ENCODE assay signal across 20 cellular contexts in genomic region chr2:120854766-120855530, GRCh38.
A peak's percentile ranks its signal among the peaks of the same experiment; 100 is the strongest.
DNase-seq lines count a peak whose midpoint lies in the region; ATAC-seq, FAIRE-seq and TF ChIP-seq lines count a peak whose summit lies in the region.
"Had no signal": no experiment of that assay in that cellular context is flagged by ENCODE, and none has a peak within 500 bp of the region (broad histone marks: within the 10 kb centered on the region; RNA-seq: fewer than 3 reads in every experiment).

No MANE protein-coding gene starts in this region.

- H4K20me1 ChIP-seq in BLaER1 = no peaks in the 10 kb centered on the region

- H3K27me3 Mint-ChIP-seq in brain = no peaks in the 10 kb centered on the region
- H3K27me3 Mint-ChIP-seq in activated T-cell treated with anti-CD3 and anti-CD28 coated beads, Interleukin-2, amount 50 U/mL, for 24 hours = no peaks in the 10 kb centered on the region

- no peaks in the 10 kb centered on the region for H3K27me3 ChIP-seq in BLaER1
- no peaks in the 10 kb centered on the region for H3K27me3 ChIP-seq in lower lobe of right lung (ENCODE audit: low read depth)

- no peaks in the 10 kb centered on the region for H3K9me3 ChIP-seq in BLaER1
- no peaks in the 10 kb centered on the region for H3K9me3 ChIP-seq in lower lobe of right lung

- H3K27ac Mint-ChIP-seq in brain = peak overlapping the region in 3 of 5 experiments; percentile 30 to 63 (median 47)
- no peak overlapping the region for H3K27ac Mint-ChIP-seq in activated T-cell treated with anti-CD3 and anti-CD28 coated beads, Interleukin-2, amount 50 U/mL, for 24 hours
- H3K27ac Mint-ChIP-seq: CD8-positive, alpha-beta T cell had no signal

- H3K4me3 ChIP-seq in BLaER1 = no peak overlapping the region
- H3K4me3 ChIP-seq in lower lobe of right lung = no peak overlapping the region

- H3K4me1 ChIP-seq in BLaER1 (peaks cover 33% of the 10 kb centered on the region), lower lobe of right lung (no peaks in the 10 kb centered on the region)

- intact Hi-C loops in lower lobe of right lung (cut with DNase I) = no loop called here
- intact Hi-C loops in sciatic nerve (cut with DNase I) = no loop called here

- peaks cover 86% of the 10 kb centered on the region for H3K4me1 Mint-ChIP-seq in brain
- no peaks in the 10 kb centered on the region for H3K4me1 Mint-ChIP-seq in activated T-cell treated with anti-CD3 and anti-CD28 coated beads, Interleukin-2, amount 50 U/mL, for 24 hours (ENCODE audit: low read depth)

- H3K27ac ChIP-seq in BLaER1 = peak overlapping the region; percentile 49; the same call in 1 of the 2 replicates
- H3K27ac ChIP-seq in lower lobe of right lung = no peak overlapping the region
- H3K27ac ChIP-seq: HL-60, KMS-11 had no signal

- H3K4me3 Mint-ChIP-seq in brain = no peak overlapping the region
- H3K4me3 Mint-ChIP-seq in activated T-cell treated with anti-CD3 and anti-CD28 coated beads, Interleukin-2, amount 50 U/mL, for 24 hours = no peak overlapping the region
- H3K4me3 Mint-ChIP-seq: CD8-positive, alpha-beta T cell had no signal

- H3K36me3 ChIP-seq in BLaER1 = no peaks in the 10 kb centered on the region
- H3K36me3 ChIP-seq in lower lobe of right lung = no peaks in the 10 kb centered on the region

- no peak overlapping the region for H3K9ac ChIP-seq in BLaER1
- H3K9ac ChIP-seq: KMS-11 had no signal

- H3K4me2 ChIP-seq in BLaER1 = peak overlapping the region; percentile 65
- H3K4me2 ChIP-seq: KMS-11 had no signal

- DNase-seq in lower lobe of right lung = peak; percentile 25
- DNase-seq in sciatic nerve (ENCODE audit: low spot score) = peak; percentile 49
- DNase-seq in DMS114 treated with DMSO at 0.1 percent for 48 hours (lab: John Stamatoyannopoulos, UW; ENCODE audit: unreplicated experiment) = no peak
- DNase-seq in activated T-cell treated with anti-CD3 and anti-CD28 coated beads, Interleukin-2, amount 50 U/mL, for 24 hours = no peak
- no peak for DNase-seq in GM12891 (ENCODE audit: insufficient read length, low spot score)
- no peak for DNase-seq in NCI-H510A (lab: John Stamatoyannopoulos, UW)
- DNase-seq: Calu3; CD8-positive, alpha-beta T cell; NCI-H1417 treated with DMSO at 0.1 percent for 48 hours; NCI-H187 treated with DMSO at 0.1 percent for 48 hours; NCI-H2227 treated with DMSO at 0.1 percent for 48 hours; NCI-H524; RPMI8226 had no signal

- TF ChIP-seq POLR2A in GM12891 (IDR thresholded peaks at IDR 0.05; ENCODE audit: low read depth, low read length) = no peak

- TF ChIP-seq CTCF in brain (conservative IDR thresholded peaks at IDR 0.05) (no peak), lower lobe of right lung (IDR thresholded peaks at IDR 0.05) (no peak)

- H3K9me3 Mint-ChIP-seq in brain = peaks cover under 1 to 7% (median 6%) of the 10 kb centered on the region in 5 experiments
- no peaks in the 10 kb centered on the region for H3K9me3 Mint-ChIP-seq in activated T-cell treated with anti-CD3 and anti-CD28 coated beads, Interleukin-2, amount 50 U/mL, for 24 hours
- H3K9me3 Mint-ChIP-seq: CD8-positive, alpha-beta T cell had no signal

- peaks cover 6% of the 10 kb centered on the region for H3K36me3 Mint-ChIP-seq in brain
- no peaks in the 10 kb centered on the region for H3K36me3 Mint-ChIP-seq in activated T-cell treated with anti-CD3 and anti-CD28 coated beads, Interleukin-2, amount 50 U/mL, for 24 hours (ENCODE audit: low read depth)
- H3K36me3 Mint-ChIP-seq: CD8-positive, alpha-beta T cell had no signal

- no peak for FAIRE-seq in GM12891 (lab: Jason Lieb, UNC)
- FAIRE-seq: A204.1, GM12892, H54 had no signal

- ATAC-seq in lower lobe of right lung (no peak), sciatic nerve (peak; percentile 23)
- ATAC-seq: CD8-positive, alpha-beta T cell had no signal

TF ChIP-seq in GM12891, 5 proteins besides CTCF, POLR2A, EP300 and RAD21:
- no peak for TF ChIP-seq POU2F2 (IDR thresholded peaks at IDR 0.05; ENCODE audit: low read depth, low read length)
- TF ChIP-seq SPI1 (IDR thresholded peaks at IDR 0.05; ENCODE audit: low read depth, low read length) = no peak
- no peak for TF ChIP-seq PAX5 (IDR thresholded peaks at IDR 0.05; ENCODE audit: insufficient read depth, low read length, severe bottlenecking)
- no peak for TF ChIP-seq POLR2AphosphoS5 (IDR thresholded peaks at IDR 0.05; ENCODE audit: low read depth, low read length)
- no peak for TF ChIP-seq TAF1 (IDR thresholded peaks at IDR 0.05; ENCODE audit: low read depth, low read length)

Comparison
In these comparisons a context has a peak if more than half of its experiments do, and no peak if none do; other contexts are left out.
1. DNase-seq: peak in lower lobe of right lung (single experiment) and sciatic nerve (single experiment); none in DMS114 treated with DMSO at 0.1 percent for 48 hours (single experiment), activated T-cell treated with anti-CD3 and anti-CD28 coated beads, Interleukin-2, amount 50 U/mL, for 24 hours (single experiment), GM12891 (single experiment) and NCI-H510A (single experiment).